ENCODE assay signal across 23 cellular contexts in the genomic region with DNA sequence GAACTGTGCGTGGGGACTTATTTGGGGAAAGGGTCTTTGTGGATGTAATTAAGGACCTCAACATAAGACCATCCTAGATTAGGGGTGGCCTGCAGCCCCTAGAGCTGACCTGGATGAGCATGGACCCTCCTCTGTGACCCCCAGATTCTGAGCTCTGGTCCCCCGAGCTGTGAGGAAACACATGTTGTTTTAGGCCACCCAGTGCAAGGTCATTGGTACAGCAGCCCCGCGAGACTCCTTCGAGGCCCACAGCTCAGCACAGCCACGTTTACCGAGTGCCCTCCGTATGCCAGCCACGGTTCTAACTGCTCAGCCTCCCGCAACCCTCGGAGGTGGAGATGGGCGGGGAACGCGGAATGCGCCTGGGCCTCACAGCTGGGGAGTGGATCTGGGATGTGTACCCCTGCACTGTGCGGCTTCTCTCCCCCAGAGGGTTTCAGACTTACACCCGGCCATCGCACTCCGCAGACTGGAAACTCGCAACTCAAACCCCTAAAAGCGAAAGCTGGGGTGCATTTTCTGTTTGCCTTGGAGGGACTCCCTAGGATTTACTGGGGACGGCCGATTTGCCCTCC. TPM values are rescaled to one million over a fixed set of nuclear protein-coding genes. Genes with fewer than 3 reads are reported as not detected.
"Had no signal": no experiment of that assay in that cellular context is flagged by ENCODE, and none has a peak within 500 bp of the region (broad histone marks: within the 10 kb centered on the region; RNA-seq: fewer than 3 reads in every experiment).

No MANE protein-coding gene starts in this region.

- H3K36me3 Mint-ChIP-seq: activated naive CD4-positive, alpha-beta T cell treated with anti-CD3 and anti-CD28 coated beads, Interleukin-2, amount 50 U/mL, for 72 hours had no signal

- DNase-seq: activated CD4-positive, alpha-beta T cell treated with anti-CD3 and anti-CD28 coated beads for 48 hours; activated CD4-positive, alpha-beta T cell treated with anti-CD3 and anti-CD28 coated beads, Interleukin-2, amount 50 U/mL, for 4 hours; activated CD4-positive, CD25-positive, alpha-beta regulatory T cell treated with anti-CD3 and anti-CD28 coated beads, Interleukin-2, amount 50 U/mL, for 72 hours; activated CD8-positive, alpha-beta T cell treated with anti-CD3 and anti-CD28 coated beads, Interleukin-2, amount 10 ng/mL, durations not matched to agents 7 days and 5 days; activated effector memory CD4-positive, alpha-beta T cell treated with anti-CD3 and anti-CD28 coated beads, Interleukin-2, amount 50 U/mL, for 16 hours; activated naive CD4-positive, alpha-beta T cell treated with Interleukin-2 at 50 U/mL for 16 hours; activated naive CD8-positive, alpha-beta T cell treated with anti-CD3 and anti-CD28 coated beads, Interleukin-2, amount 50 U/mL, for 24 hours; activated T-cell treated with anti-CD3 and anti-CD28 coated beads, Interleukin-2, amount 50 U/mL, for 24 hours; amniotic stem cell; body of pancreas; MG63; NCI-H187 treated with DMSO at 0.1 percent for 48 hours; NCI-H2081 treated with DMSO at 0.1 percent for 48 hours; NCI-H226; NCI-H526; NCI-H82; PC-3; SHP77 treated with DMSO at 0.1 percent for 48 hours had no signal

- H3K27me3 Mint-ChIP-seq: activated naive CD8-positive, alpha-beta T cell treated with anti-CD3 and anti-CD28 coated beads, Interleukin-2, amount 50 U/mL, for 24 hours; activated T-cell treated with anti-CD3 and anti-CD28 coated beads, Interleukin-2, amount 50 U/mL, for 24 hours had no signal

- H3K9me3 Mint-ChIP-seq: activated naive CD4-positive, alpha-beta T cell treated with anti-CD3 and anti-CD28 coated beads, Interleukin-2, amount 50 U/mL, for 72 hours; activated naive CD8-positive, alpha-beta T cell treated with anti-CD3 and anti-CD28 coated beads, Interleukin-2, amount 50 U/mL, for 24 hours; activated T-cell treated with anti-CD3 and anti-CD28 coated beads, Interleukin-2, amount 50 U/mL, for 24 hours; T-helper 1 cell treated with Interleukin-12 subunit alpha and Interleukin-12 subunit beta and Interleukin-4 antibody, amounts not matched to agents 30 μg/mL and 1 μg/mL, for 36 hours had no signal

- H3K27ac ChIP-seq: ascending aorta, body of pancreas, cardiac muscle cell had no signal

- ATAC-seq: activated CD8-positive, alpha-beta T cell treated with anti-CD3 and anti-CD28 coated beads, Interleukin-2, amount 10 ng/mL, durations not matched to agents 7 days and 5 days; activated naive CD4-positive, alpha-beta T cell treated with anti-CD3 and anti-CD28 coated beads, Interleukin-2, amount 50 U/mL, for 72 hours; activated naive CD8-positive, alpha-beta T cell treated with anti-CD3 and anti-CD28 coated beads, Interleukin-2, amount 50 U/mL, for 24 hours; body of pancreas; PC-3 had no signal

- H3K4me3 Mint-ChIP-seq: activated CD8-positive, alpha-beta T cell treated with anti-CD3 and anti-CD28 coated beads, Interleukin-2, amount 10 ng/mL, durations not matched to agents 7 days and 5 days; activated naive CD8-positive, alpha-beta T cell treated with anti-CD3 and anti-CD28 coated beads, Interleukin-2, amount 50 U/mL, for 24 hours; activated T-cell treated with anti-CD3 and anti-CD28 coated beads, Interleukin-2, amount 50 U/mL, for 24 hours; T-helper 1 cell treated with Interleukin-12 subunit alpha and Interleukin-12 subunit beta and Interleukin-4 antibody, amounts not matched to agents 30 μg/mL and 1 μg/mL, for 36 hours had no signal

- H3K9me3 ChIP-seq: ascending aorta, body of pancreas, MG63 had no signal

- H3K27ac Mint-ChIP-seq: activated CD8-positive, alpha-beta T cell treated with anti-CD3 and anti-CD28 coated beads, Interleukin-2, amount 10 ng/mL, durations not matched to agents 7 days and 5 days; activated naive CD4-positive, alpha-beta T cell treated with anti-CD3 and anti-CD28 coated beads, Interleukin-2, amount 50 U/mL, for 72 hours; activated naive CD8-positive, alpha-beta T cell treated with anti-CD3 and anti-CD28 coated beads, Interleukin-2, amount 50 U/mL, for 24 hours; activated T-cell treated with anti-CD3 and anti-CD28 coated beads, Interleukin-2, amount 50 U/mL, for 24 hours; T-helper 1 cell treated with Interleukin-12 subunit alpha and Interleukin-12 subunit beta and Interleukin-4 antibody, amounts not matched to agents 30 μg/mL and 1 μg/mL, for 36 hours had no signal

- H3K27me3 ChIP-seq: ascending aorta, body of pancreas, cardiac muscle cell, MG63 had no signal

- H3K4me1 Mint-ChIP-seq: activated naive CD8-positive, alpha-beta T cell treated with anti-CD3 and anti-CD28 coated beads, Interleukin-2, amount 50 U/mL, for 24 hours had no signal

- H3K4me1 ChIP-seq: body of pancreas had no signal

- H3K36me3 ChIP-seq: ascending aorta, cardiac muscle cell, MG63 had no signal

- H3K4me3 ChIP-seq: ascending aorta, body of pancreas, cardiac muscle cell, MG63 had no signal

RNA-seq across cellular contexts. Expression of a gene that starts 18.9 kb away (rescaled TPM):
- total RNA-seq: activated CD8-positive, alpha-beta T cell treated with anti-CD3 and anti-CD28 coated beads, Interleukin-2, amount 10 ng/mL, durations not matched to agents 7 days and 5 days; SK-MEL-5 had no signal

RNA-seq across cellular contexts. Expression of a gene that starts 50.6 kb away (rescaled TPM):
- total RNA-seq: SK-MEL-5 had no signal
